ENCODE assay signal across 8 cellular contexts in genomic region chr2:175004730-175004979, GRCh38. TPM values are rescaled to one million over a fixed set of nuclear protein-coding genes. Genes with fewer than 3 reads are reported as not detected.
A peak's percentile ranks its signal among the peaks of the same experiment; 100 is the strongest.
DNase-seq lines count a peak whose midpoint lies in the region; ATAC-seq, FAIRE-seq and TF ChIP-seq lines count a peak whose summit lies in the region.

No MANE protein-coding gene starts in this region.

- peak overlapping the region; percentile 89 for H3K14ac ChIP-seq in H9 (ENCODE audit: insufficient read depth, low read length)

- H3K18ac ChIP-seq in H9 (ENCODE audit: insufficient read length, low read depth, low read length): peak overlapping the region; percentile 92

- H3K23me2 ChIP-seq in H9 (ENCODE audit: insufficient read length, low read depth, low read length, poor library complexity, severe bottlenecking): peaks cover 3% of the 10 kb centered on the region

- POLR2A ChIA-PET in PC-9 (lab: Charles Lee; ENCODE audit: unreplicated experiment): interaction anchor here (0.7 kb wide), 1 partner anchor 32 kb away, joined by 3 read pairs; no protein-coding TSS in a partner anchor

- no peak overlapping the region for H3T11ph ChIP-seq in H9 (ENCODE audit: low read length)

- H3K27me3 Mint-ChIP-seq in H9 (ENCODE audit: low read depth): no peaks in the 10 kb centered on the region; the same call in 1 of the 2 replicates

- ATAC-seq in GM19324 (IDR thresholded peaks at IDR 0.05; ENCODE audit: low FRiP score, unreplicated experiment): no peak
- ATAC-seq in GM21360 (IDR thresholded peaks at IDR 0.05; ENCODE audit: unreplicated experiment): no peak

- H3K27me3 ChIP-seq in H9 (ENCODE audit: insufficient read depth, low read length) (no peaks in the 10 kb centered on the region), PC-9 (ENCODE audit: insufficient read depth, low read depth) (peaks cover 47% of the 10 kb centered on the region), esophagus (ENCODE audit: control insufficient read depth in 1 of 2, insufficient read depth in 2 of 2, low read length in 2 of 2) (peaks cover 0 to 3% of the 10 kb centered on the region in 2 donors), neuron (ENCODE audit: insufficient read depth, low read length) (no peaks in the 10 kb centered on the region)

- H3K79me2 ChIP-seq in H9 (ENCODE audit: insufficient read depth, low read length) (peaks cover 13% of the 10 kb centered on the region; the same call in 1 of the 2 replicates), PC-9 (ENCODE audit: low read depth) (no peaks in the 10 kb centered on the region)

- H2BK12ac ChIP-seq in H9 (ENCODE audit: insufficient read length, low read depth, low read length): no peak overlapping the region

- H3K9me2 ChIP-seq in PC-9 (ENCODE audit: insufficient read depth): no peaks in the 10 kb centered on the region

- WGBS in H9 (ENCODE audit: extremely low coverage, insufficient read length, low lambda C conversion rate): no CpG with 5 or more reads among the region's 32 CpGs
- WGBS in esophagus, 2 donors: 0 to 1% methylated on average over 14 to 32 of the region's 32 CpGs

- H3K4me2 ChIP-seq in H9 (ENCODE audit: insufficient read depth, insufficient read length, low read length): peak overlapping the region; percentile 57
- peak overlapping the region; percentile 82 for H3K4me2 ChIP-seq in PC-9

- H3K4me3 Mint-ChIP-seq in H9: peak overlapping the region; percentile 88 to 98

- H3K4me1 Mint-ChIP-seq in H9: peaks cover 39 to 43% of the 10 kb centered on the region in 2 experiments

- intact Hi-C loops in PC-9 (cut with micrococcal nuclease; ENCODE audit: unreplicated experiment): no loop called here

- no peaks in the 10 kb centered on the region for H4K20me1 ChIP-seq in H9 (ENCODE audit: control insufficient read depth, insufficient read depth, insufficient read length)
- H4K20me1 ChIP-seq in PC-9 (ENCODE audit: insufficient read depth): no peaks in the 10 kb centered on the region

- H4K91ac ChIP-seq in H9 (ENCODE audit: insufficient read length, low read depth, low read length): no peak overlapping the region

- no peaks in the 10 kb centered on the region for H3K4me1 ChIP-seq in H9 (ENCODE audit: insufficient read depth, low read length)
- peaks cover 13% of the 10 kb centered on the region for H3K4me1 ChIP-seq in PC-9 (replicated peaks; ENCODE audit: insufficient read depth)
- H3K4me1 ChIP-seq in esophagus (ENCODE audit: control insufficient read depth in 2 of 2, insufficient read depth in 2 of 2, low read length in 1 of 2): no peaks in the 10 kb centered on the region
- H3K4me1 ChIP-seq in neuron (ENCODE audit: insufficient read depth, low read length): peaks cover 45% of the 10 kb centered on the region

- H3K9me3 ChIP-seq in H9 (ENCODE audit: control insufficient read depth, low read depth, low read length) (no peaks in the 10 kb centered on the region), PC-9 (ENCODE audit: insufficient read depth, low read depth) (no peaks in the 10 kb centered on the region), esophagus (ENCODE audit: control insufficient read depth in 2 of 2, insufficient read depth in 1 of 2, low read depth in 1 of 2, low read length in 1 of 2) (no peaks in the 10 kb centered on the region), neuron (ENCODE audit: low read length) (no peaks in the 10 kb centered on the region)

- no peak overlapping the region for H3K56ac ChIP-seq in H9 (ENCODE audit: insufficient read length, low read depth, low read length)

- no peaks in the 10 kb centered on the region; a peak in 1 of 5 replicates for H3K9me3 Mint-ChIP-seq in H9

- CTCF ChIA-PET in PC-9 (lab: Charles Lee): interaction anchor here (1.0 kb wide), 1 partner anchor 255 kb away, joined by 3 read pairs; no protein-coding TSS in a partner anchor

- peak overlapping the region; percentile 42 for H3K9ac ChIP-seq in H9 (ENCODE audit: extremely low read depth, insufficient read length, low read length)

- BruUV-seq in PC-9 (replicated peaks; lab: Mats Ljungman, UMichigan): no TSS peak

- no peak overlapping the region for H2AK5ac ChIP-seq in H9 (ENCODE audit: insufficient read length, low read length)

- H2AFZ ChIP-seq in H9 (ENCODE audit: low read length): no peak overlapping the region
- H2AFZ ChIP-seq in PC-9: peak overlapping the region; percentile 87
- peak overlapping the region; percentile 35 for H2AFZ ChIP-seq in neuron (ENCODE audit: low read depth, low read length)

- no peak overlapping the region for H2BK5ac ChIP-seq in H9 (ENCODE audit: insufficient read length, low read length)

- H3K27ac ChIP-seq in H9 (ENCODE audit: insufficient read length, low read depth, low read length) (no peak overlapping the region), PC-9 (no peak overlapping the region), esophagus (ENCODE audit: low read depth in 2 of 2, low read length in 1 of 2) (peak overlapping the region; percentile 77 to 87)

- H3K36me3 ChIP-seq in PC-9 (ENCODE audit: low read depth) (no peaks in the 10 kb centered on the region), esophagus (ENCODE audit: control insufficient read depth in 2 of 2, insufficient read depth in 2 of 2, low read length in 1 of 2) (no peaks in the 10 kb centered on the region), neuron (ENCODE audit: insufficient read depth, low read length) (peaks cover 3% of the 10 kb centered on the region)

- TF ChIP-seq CTCF in D721Med (IDR thresholded peaks at IDR 0.05; ENCODE audit: insufficient read depth, missing control alignments): no peak
- no peak for TF ChIP-seq CTCF in H9 (conservative IDR thresholded peaks at IDR 0.05)
- no peak for TF ChIP-seq CTCF in PC-9 (conservative IDR thresholded peaks at IDR 0.05)

- H4K8ac ChIP-seq in H9 (replicated peaks; ENCODE audit: insufficient read length, low read depth, low read length): no peak overlapping the region

- H2BK15ac ChIP-seq in H9 (ENCODE audit: low read depth, low read length): no peak overlapping the region

- no peak overlapping the region for H2BK120ac ChIP-seq in H9 (ENCODE audit: low read depth, low read length, poor library complexity, severe bottlenecking)

- peak; percentile 16 for DNase-seq in D721Med (ENCODE audit: insufficient read length, low spot score)
- DNase-seq in H9: peak; percentile 67
- DNase-seq in PC-9: no peak
- DNase-seq in NCI-H187 treated with DMSO at 0.1 percent for 48 hours (lab: John Stamatoyannopoulos, UW): no peak

- H3K4me3 ChIP-seq in PC-9 (peak overlapping the region; percentile 77), esophagus (ENCODE audit: low read depth in 1 of 2, low read length in 2 of 2) (peak overlapping the region; percentile 61 to 69), neuron (ENCODE audit: low read length) (peak overlapping the region; percentile 97)

- no peaks in the 10 kb centered on the region for H3K79me1 ChIP-seq in H9 (ENCODE audit: insufficient read depth, low read depth, low read length, poor library complexity, severe bottlenecking)

- no peak overlapping the region for H4K5ac ChIP-seq in H9 (ENCODE audit: insufficient read length, low read depth, low read length)

- H3K36me3 Mint-ChIP-seq in H9 (ENCODE audit: insufficient read depth in 1 of 3, low read depth in 3 of 3): peaks cover 1 to 4% (median 4%) of the 10 kb centered on the region in 3 experiments; a peak in 4 of 7 replicates

- H3F3A ChIP-seq in PC-9 (ENCODE audit: insufficient read depth, low read depth): peaks cover 11% of the 10 kb centered on the region; the same call in 1 of the 2 replicates

- no peak for FAIRE-seq in D721Med (lab: Jason Lieb, UNC)

- H3K23ac ChIP-seq in H9 (ENCODE audit: insufficient read length, low read depth, low read length): no peak overlapping the region

- peak overlapping the region; percentile 92 to 98 (median 96); a peak in 4 of 7 replicates for H3K27ac Mint-ChIP-seq in H9

- no peak overlapping the region for H3K4ac ChIP-seq in H9 (ENCODE audit: low read depth, low read length)

- H2BK20ac ChIP-seq in H9 (ENCODE audit: low read depth, low read length, poor library complexity, severe bottlenecking): no peak overlapping the region

RNA-seq across cellular contexts. Expression of gene CHN1, which starts 0.5 kb away (rescaled TPM):
- 33.9 and 37.0 TPM in 2 replicates for total RNA-seq in H9 (2021)
- total RNA-seq in PC-9 (2021): 11.8 and 14.0 TPM in 2 replicates
- polyA plus RNA-seq in esophagus: 1 to 10 TPM; 1.1 to 3.2 TPM

Comparison
In these comparisons a context has a peak if more than half of its experiments do, and no peak if none do; other contexts are left out.
1. DNase-seq: peak in D721Med (single experiment) and H9 (single experiment); none in PC-9 (0 of 2) and NCI-H187 treated with DMSO at 0.1 percent for 48 hours (single experiment).
2. H3K27ac ChIP-seq: peak in esophagus (2 of 2); none in H9 (single experiment) and PC-9 (single experiment).
3. Peak in every context shown above with its lines, with median percentiles within 50 percentile points of each other: H3K4me3 ChIP-seq.